8 cellular contexts compared by ENCODE assay signal in the genomic region with DNA sequence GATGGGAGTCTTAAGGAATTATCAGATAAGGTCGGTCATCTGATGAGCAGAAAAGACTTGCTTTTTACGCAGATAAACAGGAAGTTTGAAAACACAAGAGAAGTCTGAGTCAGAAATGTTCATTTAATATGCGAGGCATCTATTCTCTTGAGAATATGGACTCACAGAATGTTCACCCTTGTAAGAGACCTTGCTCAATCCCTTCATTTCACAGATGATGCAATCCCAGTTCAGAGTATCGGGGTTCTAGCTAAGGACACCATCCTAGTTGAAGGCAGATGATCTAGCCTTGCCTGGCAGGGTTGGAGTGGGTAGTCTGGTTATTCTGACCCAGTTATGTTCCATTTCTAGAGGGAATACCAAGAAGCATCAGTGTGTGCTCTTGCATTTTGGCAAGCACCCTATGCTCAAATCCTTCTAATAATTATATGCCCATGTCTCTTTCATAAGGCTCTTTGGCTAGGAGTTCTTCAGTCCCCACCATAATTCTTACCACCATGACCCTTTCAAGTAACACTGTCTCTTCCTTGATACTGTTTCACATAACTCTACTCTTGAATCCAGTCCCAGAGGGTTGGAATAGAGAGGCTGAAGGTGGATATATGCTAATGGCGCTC. TPM values are rescaled to one million over a fixed set of nuclear protein-coding genes. Genes with fewer than 3 reads are reported as not detected.
DNase-seq lines count a peak whose midpoint lies in the region; TF ChIP-seq lines count a peak whose summit lies in the region.

No MANE protein-coding gene starts in this region.

- H2BK5ac ChIP-seq in trophoblast cell (ENCODE audit: low read depth, low read length, poor library complexity), result no peak overlapping the region

- peaks cover 31 to 42% of the 10 kb centered on the region in 2 experiments for H3K4me1 ChIP-seq in trophoblast cell (ENCODE audit: control insufficient read depth in 1 of 2, insufficient read depth in 2 of 2, low read length in 2 of 2)

- no peaks in the 10 kb centered on the region for H3K9me3 ChIP-seq in trophoblast cell (ENCODE audit: insufficient read depth, low read depth, low read length)

- no peak overlapping the region for H3K4ac ChIP-seq in trophoblast cell (ENCODE audit: low read depth, low read length)

- no CpG with 5 or more reads among the region's 5 CpGs for WGBS in trophoblast cell (ENCODE audit: extremely low coverage, insufficient coverage, insufficient read length)

- H3K36me3 ChIP-seq in trophoblast cell (ENCODE audit: control insufficient read depth in 1 of 2, insufficient read depth in 2 of 2, low read length in 2 of 2), result peaks cover 3% of the 10 kb centered on the region in 2 experiments

- H3K9me3 Mint-ChIP-seq in CD14-positive monocyte, result no peaks in the 10 kb centered on the region

- DNase-seq in CD14-positive monocyte (ENCODE audit: low spot score), result peak; percentile 52
- peak; percentile 30 for DNase-seq in SKM-1 treated with dmso at 0.1 percent for 144 hours (lab: John Stamatoyannopoulos, UW; ENCODE audit: unreplicated experiment)
- DNase-seq in epithelial cell of esophagus (ENCODE audit: low read depth), result peak; percentile 73
- peak in 1 of 2 donors; percentile 33 for DNase-seq in trophoblast cell
- no peak for DNase-seq in NCI-H1105 (lab: John Stamatoyannopoulos, UW)
- DNase-seq in OCI-M2 (lab: John Stamatoyannopoulos, UW; ENCODE audit: unreplicated experiment), result no peak
- no peak for DNase-seq in NCI-H1092 treated with DMSO at 0.1 percent for 48 hours (lab: John Stamatoyannopoulos, UW)
- no peak for DNase-seq in activated CD4-positive, CD25-positive, alpha-beta regulatory T cell (lab: John Stamatoyannopoulos, UW)

- no peak overlapping the region for H2AFZ ChIP-seq in trophoblast cell (ENCODE audit: insufficient read depth, low read length, poor library complexity)

- H3K4me3 Mint-ChIP-seq in CD14-positive monocyte, result peak overlapping the region in 1 of 2 donors; percentile 81

- no peak for TF ChIP-seq CTCF in CD14-positive monocyte (IDR thresholded peaks at IDR 0.05)
- TF ChIP-seq CTCF in epithelial cell of esophagus (IDR thresholded peaks at IDR 0.05; ENCODE audit: insufficient read depth, low read depth, low read length, missing control alignments), result no peak

- no peak overlapping the region for H3K4me2 ChIP-seq in trophoblast cell (ENCODE audit: low read length)

- H4K8ac ChIP-seq in trophoblast cell (ENCODE audit: low read depth, low read length), result no peak overlapping the region

- H3K4me1 Mint-ChIP-seq in CD14-positive monocyte, result peaks cover 72% of the 10 kb centered on the region

- peaks cover 14% of the 10 kb centered on the region for H3K79me1 ChIP-seq in trophoblast cell (ENCODE audit: low read length)

- peaks cover 0 to 4% (median 0%) of the 10 kb centered on the region in 3 donors for H3K27me3 Mint-ChIP-seq in CD14-positive monocyte (ENCODE audit: low read depth in 3 of 3)

- intact Hi-C loops in CD14-positive monocyte (cut with micrococcal nuclease), result loop anchor here (2.0 to 5.0 kb wide), 3 partner anchors 41 to 63 kb away; a partner anchor contains a TSS

- no peak overlapping the region for H3K18ac ChIP-seq in trophoblast cell (ENCODE audit: low read length)

- no peak overlapping the region for H2BK120ac ChIP-seq in trophoblast cell (ENCODE audit: insufficient read depth, low read length, poor library complexity)

- H2BK12ac ChIP-seq in trophoblast cell (ENCODE audit: low read length), result no peak overlapping the region

- H3K27ac ChIP-seq in trophoblast cell (ENCODE audit: low read depth, low read length), result no peak overlapping the region

- peaks cover 13 to 21% of the 10 kb centered on the region in 2 donors for H3K36me3 Mint-ChIP-seq in CD14-positive monocyte

- H3K27ac Mint-ChIP-seq in CD14-positive monocyte, result peak overlapping the region; percentile 94 to 99 (median 97)

- H3K23ac ChIP-seq in trophoblast cell (ENCODE audit: low read length), result no peak overlapping the region

- H3K14ac ChIP-seq in trophoblast cell (ENCODE audit: low read length), result no peak overlapping the region

- no peak overlapping the region for H4K91ac ChIP-seq in trophoblast cell (ENCODE audit: low read depth, low read length)

- peak overlapping the region; percentile 64 for H2AK5ac ChIP-seq in trophoblast cell (ENCODE audit: low read length)

- H3K9ac ChIP-seq in trophoblast cell (ENCODE audit: low read length), result no peak overlapping the region

- H3K4me3 ChIP-seq in epithelial cell of esophagus (ENCODE audit: low read length) (no peak overlapping the region), trophoblast cell (ENCODE audit: low read depth, low read length) (no peak overlapping the region)

- H4K12ac ChIP-seq in trophoblast cell (ENCODE audit: low read depth, low read length), result no peak overlapping the region

- no peaks in the 10 kb centered on the region for H3K27me3 ChIP-seq in trophoblast cell (ENCODE audit: insufficient read depth, low read length)

- peaks cover 8% of the 10 kb centered on the region for H3K79me2 ChIP-seq in trophoblast cell (ENCODE audit: control insufficient read depth, insufficient read depth, low read length, poor library complexity)

RNA-seq across cellular contexts. Expression of a gene that starts 42.5 kb away (rescaled TPM):
- polyA plus RNA-seq in CD14-positive monocyte, result 10 to 100 TPM; 21.5 to 25.1 TPM
- polyA plus RNA-seq in trophoblast cell (2013), result 17.0 and 17.3 TPM in 2 replicates

Comparison
In these comparisons a context has a peak if more than half of its experiments do, and no peak if none do; other contexts are left out.
1. DNase-seq: peak in CD14-positive monocyte (single experiment), SKM-1 treated with dmso at 0.1 percent for 144 hours (single experiment) and epithelial cell of esophagus (single experiment); none in NCI-H1105 (single experiment), OCI-M2 (single experiment), NCI-H1092 treated with DMSO at 0.1 percent for 48 hours (single experiment) and activated CD4-positive, CD25-positive, alpha-beta regulatory T cell (0 of 4).